ENCODE assay signal across 1 cellular context in genomic region chr12:85872497-85873091, GRCh38.
TF ChIP-seq lines count a peak whose summit lies in the region.

No MANE protein-coding gene starts in this region.

TF ChIP-seq in HEK293T, 16 proteins besides CTCF, POLR2A, EP300 and RAD21 (continued from another document):
- TF ChIP-seq, protein P1, sequence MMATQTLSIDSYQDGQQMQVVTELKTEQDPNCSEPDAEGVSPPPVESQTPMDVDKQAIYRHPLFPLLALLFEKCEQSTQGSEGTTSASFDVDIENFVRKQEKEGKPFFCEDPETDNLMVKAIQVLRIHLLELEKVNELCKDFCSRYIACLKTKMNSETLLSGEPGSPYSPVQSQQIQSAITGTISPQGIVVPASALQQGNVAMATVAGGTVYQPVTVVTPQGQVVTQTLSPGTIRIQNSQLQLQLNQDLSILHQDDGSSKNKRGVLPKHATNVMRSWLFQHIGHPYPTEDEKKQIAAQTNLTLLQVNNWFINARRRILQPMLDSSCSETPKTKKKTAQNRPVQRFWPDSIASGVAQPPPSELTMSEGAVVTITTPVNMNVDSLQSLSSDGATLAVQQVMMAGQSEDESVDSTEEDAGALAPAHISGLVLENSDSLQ (IDR thresholded peaks at IDR 0.05): no peak
TF ChIP-seq in HEK293T: peak in this region for 0.
